Comparison of ENCODE assay signal across 8 cellular contexts in the genomic region with DNA sequence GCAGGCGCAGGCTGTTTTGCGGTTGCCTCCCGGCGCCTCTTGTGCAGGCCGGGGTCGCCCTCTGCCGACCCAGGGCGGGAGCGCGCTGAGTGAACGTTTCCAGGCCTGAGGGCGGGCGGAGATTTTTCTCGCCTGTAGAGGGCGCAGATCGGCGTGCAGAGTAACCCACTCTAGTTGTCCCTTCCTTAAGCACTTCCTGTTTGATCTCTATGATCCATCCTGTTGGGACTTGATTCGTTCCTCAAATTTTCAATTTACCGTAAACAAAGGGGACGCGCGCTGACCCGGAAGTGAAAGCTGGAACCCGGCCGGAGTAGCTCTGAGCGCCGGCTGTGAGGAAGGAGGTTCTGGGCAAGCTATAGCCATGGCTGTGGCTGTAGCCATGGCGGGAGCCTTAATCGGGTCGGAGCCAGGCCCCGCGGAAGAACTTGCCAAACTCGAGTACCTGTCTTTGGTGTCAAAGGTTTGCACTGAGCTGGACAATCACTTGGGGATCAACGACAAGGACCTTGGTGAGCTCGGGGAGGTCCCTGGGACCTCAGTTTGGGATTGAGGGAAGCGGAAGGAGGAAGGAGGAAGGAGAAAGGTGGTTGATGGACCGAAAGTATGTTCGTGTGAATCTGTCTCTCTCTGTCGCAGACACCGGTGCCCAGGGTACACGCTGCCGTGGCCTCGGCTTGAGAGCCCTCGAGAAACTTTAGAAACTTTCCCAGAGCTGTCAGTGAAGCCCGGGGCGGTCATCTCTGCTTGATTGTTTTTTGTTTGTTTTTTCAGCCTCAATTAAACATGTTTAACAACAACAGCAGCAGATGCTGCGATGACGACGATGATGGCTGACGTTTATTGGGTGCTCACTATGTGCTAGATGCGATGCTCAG. TPM values are rescaled to one million over a fixed set of nuclear protein-coding genes. Genes with fewer than 3 reads are reported as not detected.
DNase-seq lines count a peak whose midpoint lies in the region; ATAC-seq and TF ChIP-seq lines count a peak whose summit lies in the region.

A gene (plus strand): TSS at position 302 of the 878 bp plus-strand sequence. CDS start 63 bp downstream, at position 365.

- ATAC-seq in GM19043 (IDR thresholded peaks at IDR 0.05; ENCODE audit: low read depth, unreplicated experiment), result peak; percentile 89
- ATAC-seq in HG03432 (IDR thresholded peaks at IDR 0.05; ENCODE audit: unreplicated experiment), result peak; percentile 88

- peak; percentile 100 for TF ChIP-seq CTCF in choroid plexus epithelial cell (conservative IDR thresholded peaks at IDR 0.05; ENCODE audit: low read depth, low read length)
- TF ChIP-seq CTCF in kidney epithelial cell (IDR thresholded peaks at IDR 0.05; ENCODE audit: insufficient read depth, low read length, poor library complexity, severe bottlenecking), result peak; percentile 100

- H3K4me3 ChIP-seq in choroid plexus epithelial cell (ENCODE audit: low read depth, low read length), result peak within 1 kb of the TSS; percentile 96
- peak within 1 kb of the TSS; percentile 85 for H3K4me3 ChIP-seq in kidney epithelial cell (ENCODE audit: low read depth, low read length)

- H3K36me3 ChIP-seq in kidney epithelial cell (ENCODE audit: control insufficient read depth, insufficient read depth, low read length), result no peaks in the 10 kb centered on the region

- peak; percentile 98 for DNase-seq in Ammon's horn (ENCODE audit: low spot score)
- peak; percentile 96 for DNase-seq in NCI-H510A (lab: John Stamatoyannopoulos, UW)
- DNase-seq in activated CD4-positive, alpha-beta T cell treated with anti-CD3 and anti-CD28 coated beads for 24 hours (ENCODE audit: low read depth in 2 of 2), result peak; percentile 96 to 98
- DNase-seq in choroid plexus epithelial cell (ENCODE audit: low read depth), result peak; percentile 99
- peak; percentile 97 for DNase-seq in kidney epithelial cell (ENCODE audit: low read depth)
- peak; percentile 96 to 98 for DNase-seq in stimulated activated CD4-positive, alpha-beta T cell treated with anti-CD3 and anti-CD28 coated beads, Interleukin-1b, Interleukin-23, amount 100 ng/mL, for 1 hour (ENCODE audit: low read depth in 2 of 2)

- no peaks in the 10 kb centered on the region for H3K27me3 ChIP-seq in kidney epithelial cell (ENCODE audit: control insufficient read depth, insufficient read depth, low read length)

RNA-seq across cellular contexts. Expression of the gene that starts here (rescaled TPM):
- 29.9 and 30.7 TPM in 2 replicates for total RNA-seq in kidney epithelial cell

Comparison
In these comparisons a context has a peak if more than half of its experiments do, and no peak if none do; other contexts are left out.
1. Peak in every context shown above with its lines: DNase-seq, ATAC-seq and H3K4me3 ChIP-seq.